22 cellular contexts compared by ENCODE assay signal in the genomic region with DNA sequence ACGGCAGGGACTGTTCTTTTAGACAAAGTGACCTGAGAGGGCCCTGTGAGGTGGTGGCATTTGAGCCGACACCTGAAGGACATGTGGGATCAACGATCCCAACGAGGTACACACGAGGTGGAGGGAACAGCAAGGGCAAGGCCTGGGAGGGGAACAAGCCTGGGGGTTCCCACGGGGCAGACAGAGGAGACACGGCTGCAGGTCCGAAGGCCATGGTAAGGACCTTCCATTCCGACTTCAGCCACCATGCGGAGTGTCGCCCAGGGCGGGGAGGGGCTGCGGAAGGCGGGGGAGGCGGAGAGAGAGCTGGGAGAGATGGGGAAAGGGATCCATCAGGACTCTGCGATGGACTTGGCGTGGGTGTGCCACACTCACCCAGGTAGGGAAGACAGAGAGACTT.
DNase-seq lines count a peak whose midpoint lies in the region; TF ChIP-seq lines count a peak whose summit lies in the region.
"Had no signal": no experiment of that assay in that cellular context is flagged by ENCODE, and none has a peak within 500 bp of the region (broad histone marks: within the 10 kb centered on the region; RNA-seq: fewer than 3 reads in every experiment).

No MANE protein-coding gene starts in this region.

- H3K4me2 ChIP-seq in neural cell (ENCODE audit: low read length) (no peak overlapping the region), osteoblast (ENCODE audit: insufficient read depth, low read length) (no peak overlapping the region)

- H4K20me1 ChIP-seq in neural cell (ENCODE audit: insufficient read depth): no peaks in the 10 kb centered on the region
- H4K20me1 ChIP-seq in osteoblast (ENCODE audit: insufficient read depth, low read length): peaks cover 3% of the 10 kb centered on the region

- H3K9me3 Mint-ChIP-seq in activated T-cell treated with anti-CD3 and anti-CD28 coated beads, Interleukin-2, amount 50 U/mL, for 24 hours: no peaks in the 10 kb centered on the region
- no peaks in the 10 kb centered on the region for H3K9me3 Mint-ChIP-seq in nephron progenitor cell
- H3K9me3 Mint-ChIP-seq: activated CD4-positive, alpha-beta T cell treated with anti-CD3 and anti-CD28 coated beads, Interleukin-2, amount 10 ng/mL, durations not matched to agents 7 days and 5 days; activated naive CD8-positive, alpha-beta T cell treated with anti-CD3 and anti-CD28 coated beads, Interleukin-2, amount 50 U/mL, for 24 hours; naive thymus-derived CD8-positive, alpha-beta T cell had no signal

- no peak for TF ChIP-seq CTCF in esophagus muscularis mucosa (IDR thresholded peaks at IDR 0.05)
- TF ChIP-seq CTCF in neural cell (IDR thresholded peaks at IDR 0.05; ENCODE audit: poor library complexity, severe bottlenecking): no peak
- no peak for TF ChIP-seq CTCF in suprapubic skin (IDR thresholded peaks at IDR 0.05)
- no peak for TF ChIP-seq CTCF in nephron progenitor cell (IDR thresholded peaks at IDR 0.05)
- no peak for TF ChIP-seq CTCF in osteoblast (IDR thresholded peaks at IDR 0.05; ENCODE audit: extremely low read depth, low read depth, low read length)

- no peaks in the 10 kb centered on the region for H3K79me2 ChIP-seq in neural cell (replicated peaks; ENCODE audit: insufficient read depth, low read length)
- peaks cover 5% of the 10 kb centered on the region for H3K79me2 ChIP-seq in osteoblast (ENCODE audit: insufficient read depth, low read length)

- H2AFZ ChIP-seq in neural cell (ENCODE audit: low read depth, low read length) (no peak overlapping the region), osteoblast (ENCODE audit: low read length) (no peak overlapping the region)

- H3K9me2 ChIP-seq in neural cell (ENCODE audit: insufficient read depth, low read length): no peaks in the 10 kb centered on the region

- H3F3A ChIP-seq in neural cell (ENCODE audit: insufficient read depth, low read length, poor library complexity, severe bottlenecking): no peaks in the 10 kb centered on the region

- H3K9me3 ChIP-seq in esophagus muscularis mucosa: no peaks in the 10 kb centered on the region
- no peaks in the 10 kb centered on the region for H3K9me3 ChIP-seq in neural cell (ENCODE audit: low read length)
- H3K9me3 ChIP-seq in suprapubic skin: no peaks in the 10 kb centered on the region
- H3K9me3 ChIP-seq in osteoblast (ENCODE audit: low read depth, low read length): no peaks in the 10 kb centered on the region
- H3K9me3 ChIP-seq: prostate gland, vagina had no signal

- intact Hi-C loops in esophagus muscularis mucosa (cut with DNase I): no loop called here

- no peaks in the 10 kb centered on the region for H3K27me3 Mint-ChIP-seq in activated T-cell treated with anti-CD3 and anti-CD28 coated beads, Interleukin-2, amount 50 U/mL, for 24 hours
- no peaks in the 10 kb centered on the region for H3K27me3 Mint-ChIP-seq in nephron progenitor cell (ENCODE audit: low read depth, poor library complexity)
- H3K27me3 Mint-ChIP-seq: activated CD4-positive, alpha-beta T cell treated with anti-CD3 and anti-CD28 coated beads, Interleukin-2, amount 10 ng/mL, durations not matched to agents 7 days and 5 days; naive thymus-derived CD8-positive, alpha-beta T cell had no signal

- DNase-seq in activated T-cell treated with anti-CD3 and anti-CD28 coated beads, Interleukin-2, amount 50 U/mL, for 24 hours: peak; percentile 27
- no peak for DNase-seq in activated T-cell treated with anti-CD3 and anti-CD28 coated beads for 4 hours
- DNase-seq in esophagus muscularis mucosa (ENCODE audit: extremely low spot score): no peak
- peak; percentile 58 to 77 for DNase-seq in suprapubic skin (ENCODE audit: low spot score in 2 of 2)
- DNase-seq in RKO (ENCODE audit: low spot score): no peak
- no peak for DNase-seq in nephron progenitor cell
- DNase-seq in osteoblast (ENCODE audit: insufficient read length, low spot score, missing footprints): no peak
- DNase-seq: 8988T; activated CD4-positive, alpha-beta T cell treated with anti-CD3 and anti-CD28 coated beads, Interleukin-2, amount 10 ng/mL, durations not matched to agents 7 days and 5 days; activated effector memory CD4-positive, alpha-beta T cell treated with anti-CD3 and anti-CD28 coated beads, Interleukin-2, amount 50 U/mL, for 16 hours; activated naive CD8-positive, alpha-beta T cell treated with anti-CD3 and anti-CD28 coated beads, Interleukin-2, amount 50 U/mL, for 24 hours; Calu3; mammary epithelial cell; naive thymus-derived CD8-positive, alpha-beta T cell; NCI-H1694; NCI-H748 treated with DMSO at 0.1 percent for 48 hours; T-helper 1 cell had no signal

- peaks cover 77% of the 10 kb centered on the region for H3K4me1 Mint-ChIP-seq in activated T-cell treated with anti-CD3 and anti-CD28 coated beads, Interleukin-2, amount 50 U/mL, for 24 hours (ENCODE audit: low read depth)
- H3K4me1 Mint-ChIP-seq in nephron progenitor cell: peaks cover 77% of the 10 kb centered on the region

- H3K4me3 ChIP-seq in esophagus muscularis mucosa (no peak overlapping the region), neural cell (ENCODE audit: low read length) (peak overlapping the region; percentile 41), suprapubic skin (no peak overlapping the region), osteoblast (ENCODE audit: insufficient read depth, low read length) (no peak overlapping the region)
- H3K4me3 ChIP-seq: prostate gland, vagina had no signal

- TF ChIP-seq POLR2A in esophagus muscularis mucosa (IDR thresholded peaks at IDR 0.05; ENCODE audit: low read depth) (no peak), suprapubic skin (IDR thresholded peaks at IDR 0.05) (no peak)

- peak overlapping the region; percentile 45 for H3K9ac ChIP-seq in neural cell (ENCODE audit: low read length)

- H3K4me1 ChIP-seq in esophagus muscularis mucosa (peaks cover 71 to 99% (median 84%) of the 10 kb centered on the region in 4 donors), suprapubic skin (peaks cover 52% of the 10 kb centered on the region), osteoblast (ENCODE audit: insufficient read depth, low read length) (no peaks in the 10 kb centered on the region)
- H3K4me1 ChIP-seq: prostate gland had no signal

- H3K27ac Mint-ChIP-seq in activated T-cell treated with anti-CD3 and anti-CD28 coated beads, Interleukin-2, amount 50 U/mL, for 24 hours: no peak overlapping the region
- H3K27ac Mint-ChIP-seq in nephron progenitor cell: no peak overlapping the region
- H3K27ac Mint-ChIP-seq: activated CD4-positive, alpha-beta T cell treated with anti-CD3 and anti-CD28 coated beads, Interleukin-2, amount 10 ng/mL, durations not matched to agents 7 days and 5 days; activated naive CD8-positive, alpha-beta T cell treated with anti-CD3 and anti-CD28 coated beads, Interleukin-2, amount 50 U/mL, for 24 hours; B cell had no signal

- TF ChIP-seq RAD21 in neural cell (conservative IDR thresholded peaks at IDR 0.05): no peak

- H3K27me3 ChIP-seq in esophagus muscularis mucosa (no peaks in the 10 kb centered on the region), neural cell (ENCODE audit: insufficient read depth, low read depth, low read length) (no peaks in the 10 kb centered on the region), suprapubic skin (no peaks in the 10 kb centered on the region), osteoblast (ENCODE audit: insufficient read depth, low read length) (no peaks in the 10 kb centered on the region)
- H3K27me3 ChIP-seq: vagina had no signal

- TF ChIP-seq EP300 in esophagus muscularis mucosa (IDR thresholded peaks at IDR 0.05): no peak
- TF ChIP-seq EP300 in neural cell (conservative IDR thresholded peaks at IDR 0.05; ENCODE audit: poor library complexity, severe bottlenecking): no peak
- no peak for TF ChIP-seq EP300 in suprapubic skin (IDR thresholded peaks at IDR 0.05)

- H3K36me3 Mint-ChIP-seq in activated T-cell treated with anti-CD3 and anti-CD28 coated beads, Interleukin-2, amount 50 U/mL, for 24 hours (ENCODE audit: low read depth): peaks cover 12% of the 10 kb centered on the region
- peaks cover 15% of the 10 kb centered on the region for H3K36me3 Mint-ChIP-seq in nephron progenitor cell (ENCODE audit: low read depth)

- WGBS in esophagus muscularis mucosa: 92% methylated on average over 17 of the region's 17 CpGs
- 93% methylated on average over 17 of the region's 17 CpGs for WGBS in suprapubic skin

- H3K27ac ChIP-seq in esophagus muscularis mucosa (replicated peaks in 1 of 4) (peak overlapping the region; percentile 49 to 80 (median 74)), neural cell (ENCODE audit: low read length) (peak overlapping the region; percentile 89), suprapubic skin (no peak overlapping the region), osteoblast (ENCODE audit: low read depth, low read length) (no peak overlapping the region)
- H3K27ac ChIP-seq: HL-60, prostate gland, vagina had no signal

- no peaks in the 10 kb centered on the region for H3K36me3 ChIP-seq in esophagus muscularis mucosa
- no peaks in the 10 kb centered on the region for H3K36me3 ChIP-seq in neural cell (ENCODE audit: insufficient read depth, low read length)
- no peaks in the 10 kb centered on the region for H3K36me3 ChIP-seq in suprapubic skin
- H3K36me3 ChIP-seq in osteoblast (ENCODE audit: insufficient read depth, low read length): no peaks in the 10 kb centered on the region
- H3K36me3 ChIP-seq: prostate gland, vagina had no signal

- H3K4me3 Mint-ChIP-seq in activated T-cell treated with anti-CD3 and anti-CD28 coated beads, Interleukin-2, amount 50 U/mL, for 24 hours: no peak overlapping the region
- H3K4me3 Mint-ChIP-seq in nephron progenitor cell: no peak overlapping the region
- H3K4me3 Mint-ChIP-seq: activated CD4-positive, alpha-beta T cell treated with anti-CD3 and anti-CD28 coated beads, Interleukin-2, amount 10 ng/mL, durations not matched to agents 7 days and 5 days; activated naive CD8-positive, alpha-beta T cell treated with anti-CD3 and anti-CD28 coated beads, Interleukin-2, amount 50 U/mL, for 24 hours; B cell; naive thymus-derived CD8-positive, alpha-beta T cell had no signal

TF ChIP-seq in neural cell, 6 proteins besides CTCF, POLR2A, EP300 and RAD21 (continues in another document):
- TF ChIP-seq SMC3 (conservative IDR thresholded peaks at IDR 0.05; ENCODE audit: poor library complexity) (no peak), POLR2AphosphoS5 (IDR thresholded peaks at IDR 0.05) (no peak)

Comparison
In these comparisons a context has a peak if more than half of its experiments do, and no peak if none do; other contexts are left out.
1. DNase-seq: peak in activated T-cell treated with anti-CD3 and anti-CD28 coated beads, Interleukin-2, amount 50 U/mL, for 24 hours (single experiment) and suprapubic skin (2 of 2); none in activated T-cell treated with anti-CD3 and anti-CD28 coated beads for 4 hours (single experiment), esophagus muscularis mucosa (single experiment), RKO (single experiment), nephron progenitor cell (single experiment) and osteoblast (single experiment).
2. H3K27ac ChIP-seq: peak in esophagus muscularis mucosa (4 of 4) and neural cell (single experiment); none in suprapubic skin (single experiment) and osteoblast (single experiment).